ENCODE assay signal across 14 cellular contexts in the genomic region with DNA sequence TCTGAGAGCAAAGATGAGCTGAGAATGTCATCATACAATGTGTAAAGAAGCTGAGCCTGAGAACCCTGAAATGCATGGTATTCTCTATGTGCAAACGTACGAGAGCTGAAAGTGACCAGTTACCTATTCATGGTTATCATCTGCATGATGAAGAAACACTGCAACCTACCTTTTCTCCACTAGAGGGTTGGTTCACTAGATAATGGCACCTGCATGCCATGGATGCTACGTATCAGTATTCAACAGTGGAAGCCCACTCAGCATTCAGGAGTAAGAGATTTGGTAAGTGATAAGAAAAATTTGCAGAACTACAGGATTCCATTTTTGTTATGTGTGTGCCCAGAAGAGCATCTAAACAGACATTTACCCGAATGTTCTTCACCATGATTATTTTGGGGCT.
DNase-seq lines count a peak whose midpoint lies in the region; ATAC-seq, FAIRE-seq and TF ChIP-seq lines count a peak whose summit lies in the region.
"Had no signal": no experiment of that assay in that cellular context is flagged by ENCODE, and none has a peak within 500 bp of the region (broad histone marks: within the 10 kb centered on the region; RNA-seq: fewer than 3 reads in every experiment).

No MANE protein-coding gene starts in this region.

- no peak for FAIRE-seq in H1 (lab: Jason Lieb, UNC)
- FAIRE-seq: GM12891, keratinocyte had no signal

- H3K4ac ChIP-seq in H1 (replicated peaks; ENCODE audit: insufficient read length, low read depth, low read length) = no peak overlapping the region

- POLR2A ChIA-PET in MCF 10A (lab: Yijun Ruan, JAX) = no interaction called here
- POLR2A ChIA-PET in H1 (lab: Charles Lee; ENCODE audit: partially characterized antibody) = no interaction called here

- no peak for ATAC-seq in heart left ventricle
- ATAC-seq in upper lobe of left lung (ENCODE audit: low FRiP score in 2 of 2) = no peak

- TF ChIP-seq POLR2A in H1 (IDR thresholded peaks at IDR 0.05; ENCODE audit: control extremely low read depth in 1 of 2, low read depth in 2 of 2, low read length in 2 of 2) (no peak), heart left ventricle (IDR thresholded peaks at IDR 0.05) (no peak), upper lobe of left lung (IDR thresholded peaks at IDR 0.05) (no peak)

- no peak overlapping the region for H2BK5ac ChIP-seq in H1 (ENCODE audit: low read depth, low read length)

- H3K23ac ChIP-seq in H1 (ENCODE audit: insufficient read length) = no peak overlapping the region

- H3K27ac Mint-ChIP-seq in MCF 10A (ENCODE audit: low read depth, unreplicated experiment) = no peak overlapping the region
- H3K27ac Mint-ChIP-seq: CD4-positive, alpha-beta T cell had no signal

- H3K9me3 ChIP-seq in mammary epithelial cell (replicated peaks; ENCODE audit: insufficient read depth, low read length) = peaks cover 37% of the 10 kb centered on the region
- peaks cover 0 to 10% of the 10 kb centered on the region in 2 experiments; a peak in 1 of 4 replicates for H3K9me3 ChIP-seq in H1 (ENCODE audit: insufficient read depth in 2 of 2, low read depth in 1 of 2, low read length in 1 of 2)
- H3K9me3 ChIP-seq in heart left ventricle = no peaks in the 10 kb centered on the region
- H3K9me3 ChIP-seq in upper lobe of left lung = no peaks in the 10 kb centered on the region

- H3K18ac ChIP-seq in H1 (ENCODE audit: extremely low read depth, low read length) = no peak overlapping the region

- TF ChIP-seq EP300 in H1 (IDR thresholded peaks at IDR 0.05; ENCODE audit: borderline replicate concordance in 1 of 2, low read depth in 2 of 2, low read length in 2 of 2) = no peak
- TF ChIP-seq EP300 in upper lobe of left lung (IDR thresholded peaks at IDR 0.05) = no peak

- no peak overlapping the region for H2BK15ac ChIP-seq in H1 (ENCODE audit: low read length)

- no peak overlapping the region for H2BK12ac ChIP-seq in H1 (ENCODE audit: low read depth, low read length)

- no peak overlapping the region for H4K91ac ChIP-seq in H1 (replicated peaks; ENCODE audit: insufficient read length, low read length)

- H3K79me1 ChIP-seq in H1 (ENCODE audit: low read depth, low read length) = no peaks in the 10 kb centered on the region

- H3K27me3 Mint-ChIP-seq in MCF 10A (ENCODE audit: insufficient read depth, unreplicated experiment) = no peaks in the 10 kb centered on the region

- peak; percentile 50 to 68; a peak in 3 of 4 replicates for TF ChIP-seq RAD21 in H1 (IDR thresholded peaks at IDR 0.05 in 1 of 2, conservative IDR thresholded peaks at IDR 0.05 in 1 of 2; ENCODE audit: low read depth in 2 of 2, low read length in 2 of 2)

- BruUV-seq in MCF 10A (replicated peaks; lab: Mats Ljungman, UMichigan) = no TSS peak
- BruUV-seq in mammary epithelial cell (replicated peaks; lab: Mats Ljungman, UMichigan) = no TSS peak

- H4K20me1 ChIP-seq in mammary epithelial cell (ENCODE audit: insufficient read depth, low read length) = no peaks in the 10 kb centered on the region
- peaks cover 0 to 8% of the 10 kb centered on the region in 2 experiments for H4K20me1 ChIP-seq in H1 (replicated peaks in 1 of 2; ENCODE audit: control insufficient read depth in 1 of 2, insufficient read depth in 2 of 2, low read length in 2 of 2)

- in situ Hi-C loops in mammary epithelial cell (cut with MboI; ENCODE audit: low sequenced_read_pairs in 2 of 2) (no loop called here), G401 (cut with HindIII; ENCODE audit: low sequenced_read_pairs) (no loop called here)

- H3K4me1 Mint-ChIP-seq in MCF 10A (ENCODE audit: insufficient read depth, unreplicated experiment) = peaks cover 9% of the 10 kb centered on the region

- no peaks in the 10 kb centered on the region for H3K27me3 ChIP-seq in mammary epithelial cell (ENCODE audit: insufficient read depth, low read length)
- no peaks in the 10 kb centered on the region for H3K27me3 ChIP-seq in H1 (replicated peaks in 1 of 4; ENCODE audit: control insufficient read depth in 3 of 4, extremely low read depth in 1 of 4, insufficient read depth in 3 of 4, low read length in 3 of 4)
- peaks cover 0 to 26% (median 0%) of the 10 kb centered on the region in 9 donors for H3K27me3 ChIP-seq in heart left ventricle
- no peaks in the 10 kb centered on the region for H3K27me3 ChIP-seq in upper lobe of left lung

- CTCF ChIA-PET in MCF 10A (lab: Yijun Ruan, JAX) (interaction anchor here (0.7 to 1.1 kb wide), 3 partner anchors 9 to 694 kb away, joined by 3 to 5 read pairs (median 4); no protein-coding TSS in a partner anchor), mammary epithelial cell (lab: Charles Lee; ENCODE audit: low non-redundant PET) (no interaction called here), H1 (lab: Charles Lee; ENCODE audit: partially characterized antibody) (interaction anchor here (0.6 to 1.1 kb wide), 4 partner anchors 10 to 120 kb away, joined by 3 to 4 read pairs (median 4); no protein-coding TSS in a partner anchor)

- 89% methylated on average over 4 of the region's 4 CpGs for WGBS in mammary epithelial cell (ENCODE audit: low coverage, missing lambda C conversion rate)
- 90% methylated on average over 4 of the region's 4 CpGs; no CpG with 5 or more reads in 1 of the 2 experiments for WGBS in H1 (ENCODE audit: extremely low coverage in 1 of 2, insufficient coverage in 1 of 2, insufficient read length in 1 of 2, insufficient replicate concordance in 2 of 2, low coverage in 1 of 2, low lambda C conversion rate in 2 of 2, missing lambda C conversion rate in 1 of 2), 2 experiments
- 55 to 79% (median 78%) methylated on average over 4 of the region's 4 CpGs for whole genome bisulfite sequencing in heart left ventricle, 4 donors
- 62 to 70% methylated on average over 4 of the region's 4 CpGs for WGBS in upper lobe of left lung, 2 donors

- no peak overlapping the region for H3K4me3 ChIP-seq in mammary epithelial cell (replicated peaks in 1 of 3; ENCODE audit: insufficient read depth in 1 of 3, low read depth in 2 of 3, low read length in 3 of 3)
- no peak overlapping the region for H3K4me3 ChIP-seq in H1 (ENCODE audit: extremely low read depth in 1 of 4, insufficient read depth in 2 of 4, low read depth in 3 of 4, low read length in 4 of 4)
- no peak overlapping the region for H3K4me3 ChIP-seq in heart left ventricle
- H3K4me3 ChIP-seq in upper lobe of left lung = no peak overlapping the region

- intact Hi-C loops in MCF 10A (cut with micrococcal nuclease) = no loop called here
- intact Hi-C loops in mammary epithelial cell (cut with micrococcal nuclease) = no loop called here
- intact Hi-C loops in heart left ventricle (cut with DNase I) = no loop called here

- TF ChIP-seq CTCF in MCF 10A (IDR thresholded peaks at IDR 0.05; ENCODE audit: unreplicated experiment) (peak; percentile 27), mammary epithelial cell (conservative IDR thresholded peaks at IDR 0.05 in 1 of 2, IDR thresholded peaks at IDR 0.05 in 1 of 2; ENCODE audit: extremely low read depth in 1 of 2, insufficient read depth in 1 of 2, low read depth in 1 of 2, low read length in 2 of 2) (no peak), H1 (IDR thresholded peaks at IDR 0.05; ENCODE audit: control extremely low read depth in 1 of 3, insufficient read depth in 1 of 3, low read depth in 1 of 3, low read length in 3 of 3) (peak in 2 of 3 experiments; percentile 56 to 77; a peak in 3 of 4 replicates), heart left ventricle (IDR thresholded peaks at IDR 0.05) (no peak), upper lobe of left lung (IDR thresholded peaks at IDR 0.05) (peak in 1 of 6 experiments; percentile 32)

- H3K36me3 ChIP-seq in mammary epithelial cell (ENCODE audit: insufficient read depth, low read length) (no peaks in the 10 kb centered on the region), H1 (ENCODE audit: control insufficient read depth in 2 of 4, insufficient read depth in 4 of 4, low read length in 3 of 4) (no peaks in the 10 kb centered on the region), heart left ventricle (no peaks in the 10 kb centered on the region), upper lobe of left lung (no peaks in the 10 kb centered on the region)

- dilution Hi-C loops in mammary epithelial cell (cut with HindIII; ENCODE audit: low sequenced_read_pairs) = no loop called here

- H2AK5ac ChIP-seq in H1 (ENCODE audit: low read depth, low read length) = no peak overlapping the region

- H4K8ac ChIP-seq in H1 (ENCODE audit: extremely low read depth, insufficient read depth, low read length) = no peak overlapping the region

- no peak overlapping the region for H3K4me3 Mint-ChIP-seq in MCF 10A (ENCODE audit: unreplicated experiment)
- H3K4me3 Mint-ChIP-seq: CD4-positive, alpha-beta T cell had no signal

- H3K27ac ChIP-seq in mammary epithelial cell (ENCODE audit: insufficient read depth, low read depth, low read length) (no peak overlapping the region), H1 (ENCODE audit: low read depth, low read length) (no peak overlapping the region), heart left ventricle (no peak overlapping the region), upper lobe of left lung (no peak overlapping the region)

- H3K79me2 ChIP-seq in mammary epithelial cell (ENCODE audit: insufficient read depth, low read length) (no peaks in the 10 kb centered on the region), H1 (ENCODE audit: control insufficient read depth in 1 of 2, insufficient read depth in 2 of 2, low read length in 2 of 2) (no peaks in the 10 kb centered on the region)

- peaks cover 19% of the 10 kb centered on the region; the same call in 1 of the 2 replicates for H3K23me2 ChIP-seq in H1 (ENCODE audit: low read depth, low read length)

- peak; percentile 27 for DNase-seq in MCF 10A (ENCODE audit: unreplicated experiment)
- DNase-seq in mammary epithelial cell = no peak
- DNase-seq in NCI-H2171 treated with DMSO at 0.1 percent for 48 hours (lab: John Stamatoyannopoulos, UW) = peak; percentile 16
- DNase-seq in H1 (ENCODE audit: low read depth in 1 of 2, low spot score in 2 of 2) = no peak
- no peak for DNase-seq in heart left ventricle
- no peak for DNase-seq in upper lobe of left lung
- DNase-seq in G401 (ENCODE audit: low spot score) = no peak
- no peak for DNase-seq in activated CD4-positive, alpha-beta T cell treated with anti-CD3 and anti-CD28 coated beads, Interleukin-2, amount 50 U/mL, for 4 hours
- DNase-seq: activated CD4-positive, CD25-positive, alpha-beta regulatory T cell; CD4-positive, alpha-beta T cell; KG1; stimulated activated naive CD4-positive, alpha-beta T cell had no signal

- H3K56ac ChIP-seq in H1 (replicated peaks; ENCODE audit: insufficient read length, low read depth, low read length) = no peak overlapping the region

- peaks cover 16% of the 10 kb centered on the region for H3K9me3 Mint-ChIP-seq in MCF 10A (ENCODE audit: unreplicated experiment)

- H3K14ac ChIP-seq in H1 (ENCODE audit: insufficient read length) = no peak overlapping the region

- H2AFZ ChIP-seq in mammary epithelial cell (ENCODE audit: low read depth, low read length) (no peak overlapping the region), H1 (ENCODE audit: low read length) (no peak overlapping the region)

- H3K4me1 ChIP-seq in mammary epithelial cell (ENCODE audit: insufficient read depth, low read length) = no peaks in the 10 kb centered on the region
- H3K4me1 ChIP-seq in H1 (replicated peaks in 1 of 4; ENCODE audit: control insufficient read depth in 3 of 4, insufficient read depth in 4 of 4, low read length in 3 of 4) = peaks cover 3 to 14% (median 7%) of the 10 kb centered on the region in 4 experiments
- H3K4me1 ChIP-seq in heart left ventricle = no peaks in the 10 kb centered on the region
- H3K4me1 ChIP-seq in upper lobe of left lung = no peaks in the 10 kb centered on the region

- H3K9ac ChIP-seq in mammary epithelial cell (ENCODE audit: insufficient read depth, low read length) (no peak overlapping the region), H1 (replicated peaks in 1 of 4; ENCODE audit: extremely low read depth in 1 of 4, low read depth in 3 of 4, low read length in 3 of 4) (no peak overlapping the region)

- H4K5ac ChIP-seq in H1 (ENCODE audit: insufficient read length, low read depth, low read length) = no peak overlapping the region

- no peak overlapping the region for H2BK120ac ChIP-seq in H1 (replicated peaks; ENCODE audit: low read depth, low read length)

- H3K36me3 Mint-ChIP-seq in MCF 10A (ENCODE audit: insufficient read depth, unreplicated experiment) = peaks cover 16% of the 10 kb centered on the region

- no peak overlapping the region for H2BK20ac ChIP-seq in H1 (ENCODE audit: low read length)

- H3K4me2 ChIP-seq in mammary epithelial cell (ENCODE audit: insufficient read depth, low read depth, low read length) (no peak overlapping the region), H1 (ENCODE audit: insufficient read depth in 1 of 2, low read depth in 2 of 2, low read length in 2 of 2) (no peak overlapping the region)

Comparison
In these comparisons a context has a peak if more than half of its experiments do, and no peak if none do; other contexts are left out.
1. DNase-seq: peak in MCF 10A (single experiment) and NCI-H2171 treated with DMSO at 0.1 percent for 48 hours (single experiment); none in mammary epithelial cell (single experiment), H1 (0 of 2), heart left ventricle (0 of 5), upper lobe of left lung (0 of 2), G401 (single experiment) and activated CD4-positive, alpha-beta T cell treated with anti-CD3 and anti-CD28 coated beads, Interleukin-2, amount 50 U/mL, for 4 hours (0 of 2).
2. CTCF ChIP-seq: peak in MCF 10A (single experiment) and H1 (2 of 3); none in mammary epithelial cell (0 of 2) and heart left ventricle (0 of 12).